Comparison of ENCODE assay signal across 1 cellular context in genomic region chr20:49624988-49625387, GRCh38. TPM values are rescaled to one million over a fixed set of nuclear protein-coding genes. Genes with fewer than 3 reads are reported as not detected.
"Had no signal": no experiment of that assay in that cellular context is flagged by ENCODE, and none has a peak within 500 bp of the region (broad histone marks: within the 10 kb centered on the region; RNA-seq: fewer than 3 reads in every experiment).

No MANE protein-coding gene starts in this region.

RNA-seq across cellular contexts. Expression of gene PTGIS, which starts 57.1 kb away (rescaled TPM):
- total RNA-seq: H4 had no signal
